ENCODE assay signal across 14 cellular contexts in the genomic region with DNA sequence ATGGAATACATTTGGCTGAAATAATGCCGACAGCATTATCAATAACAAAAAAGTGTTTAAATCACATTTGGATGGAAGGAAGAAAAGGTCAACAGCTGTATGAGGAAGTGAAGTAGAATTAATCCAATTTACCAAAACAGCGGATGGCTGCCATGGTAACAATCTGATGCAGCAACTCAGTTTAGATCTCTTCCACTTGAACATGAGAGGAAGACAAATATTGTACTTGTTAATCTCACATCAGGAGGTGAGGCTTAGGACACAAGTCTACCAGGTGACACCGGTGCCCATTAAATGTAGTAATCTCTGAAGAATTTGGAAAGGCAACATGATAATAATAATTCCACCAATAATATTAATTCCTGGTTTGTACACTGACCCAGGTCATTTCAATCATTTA. TPM values are rescaled to one million over a fixed set of nuclear protein-coding genes. Genes with fewer than 3 reads are reported as not detected.
DNase-seq lines count a peak whose midpoint lies in the region; ATAC-seq and TF ChIP-seq lines count a peak whose summit lies in the region.
"Had no signal": no experiment of that assay in that cellular context is flagged by ENCODE, and none has a peak within 500 bp of the region (broad histone marks: within the 10 kb centered on the region; RNA-seq: fewer than 3 reads in every experiment).

No MANE protein-coding gene starts in this region.

- intact Hi-C loops in upper lobe of right lung (cut with DNase I) (no loop called here), right lobe of liver (cut with DNase I) (no loop called here)

- H3K36me3 ChIP-seq in upper lobe of right lung (no peaks in the 10 kb centered on the region), right lobe of liver (no peaks in the 10 kb centered on the region)
- H3K36me3 ChIP-seq: tibial nerve had no signal

- H3K4me3 ChIP-seq in epithelial cell of proximal tubule (ENCODE audit: low read depth, low read length) (peak overlapping the region; percentile 78), upper lobe of right lung (peak overlapping the region; percentile 45), right lobe of liver (no peak overlapping the region)
- H3K4me3 ChIP-seq: tibial nerve had no signal

- TF ChIP-seq POLR2A in right lobe of liver (IDR thresholded peaks at IDR 0.05) = no peak

- H3K27ac ChIP-seq in upper lobe of right lung = no peak overlapping the region
- no peak overlapping the region for H3K27ac ChIP-seq in right lobe of liver
- H3K27ac ChIP-seq: tibial nerve had no signal

- TF ChIP-seq CTCF in epithelial cell of proximal tubule (conservative IDR thresholded peaks at IDR 0.05; ENCODE audit: low read depth, low read length) (no peak), upper lobe of right lung (IDR thresholded peaks at IDR 0.05) (no peak), right lobe of liver (IDR thresholded peaks at IDR 0.05) (no peak)

- DNase-seq in NCI-H82 (lab: John Stamatoyannopoulos, UW) (peak; percentile 39), NCI-H82 treated with DMSO at 0.1 percent for 48 hours (lab: John Stamatoyannopoulos, UW; ENCODE audit: unreplicated experiment) (no peak), NCI-H524 (lab: John Stamatoyannopoulos, UW) (peak; percentile 30 to 66), epithelial cell of proximal tubule (ENCODE audit: low read depth) (no peak), upper lobe of right lung (no peak), right lobe of liver (no peak), NCI-H128 (lab: John Stamatoyannopoulos, UW; ENCODE audit: unreplicated experiment) (no peak)
- DNase-seq: activated CD4-positive, alpha-beta T cell treated with anti-CD3 and anti-CD28 coated beads, Interleukin-2, amount 50 U/mL, for 48 hours; effector CD4-positive, alpha-beta T cell; glutamatergic neuron; left cardiac atrium had no signal

- peaks cover 14% of the 10 kb centered on the region for H3K27me3 ChIP-seq in upper lobe of right lung
- peaks cover 0 to 31% of the 10 kb centered on the region in 2 donors for H3K27me3 ChIP-seq in right lobe of liver

- no peak for ATAC-seq in upper lobe of right lung
- ATAC-seq in GM21447 (IDR thresholded peaks at IDR 0.05; ENCODE audit: unreplicated experiment) = no peak
- no peak for ATAC-seq in right lobe of liver
- ATAC-seq: left cardiac atrium had no signal

- no peaks in the 10 kb centered on the region for H3K9me3 ChIP-seq in upper lobe of right lung
- H3K9me3 ChIP-seq in right lobe of liver = no peaks in the 10 kb centered on the region

- H3K4me1 ChIP-seq in upper lobe of right lung = no peaks in the 10 kb centered on the region
- H3K4me1 ChIP-seq in right lobe of liver = peaks cover 0 to 14% (median 0%) of the 10 kb centered on the region in 4 donors

- 41% methylated on average over 3 of the region's 3 CpGs for whole genome bisulfite sequencing in right lobe of liver (ENCODE audit: insufficient coverage, low coverage, low lambda C conversion rate, missing lambda C conversion rate)

RNA-seq across cellular contexts. Expression of gene RASEF, which starts 2.4 kb away (rescaled TPM):
- total RNA-seq in epithelial cell of proximal tubule = 11.6 and 12.2 TPM in 2 replicates
- total RNA-seq in upper lobe of right lung = 10.9 TPM
- 1 to 10 TPM in 5 of 6 experiments, under 1 TPM in 1; 0.73 to 6.1 (median 1.9) TPM for total RNA-seq in right lobe of liver
- total RNA-seq: T-helper 1 cell treated with Interleukin-12 subunit alpha and Interleukin-12 subunit beta and Interleukin-4 antibody, amounts not matched to agents 30 ng/mL and 1 ng/mL, for 36 hours had no signal

Comparison
In these comparisons a context has a peak if more than half of its experiments do, and no peak if none do; other contexts are left out.
1. DNase-seq: peak in NCI-H82 (single experiment) and NCI-H524 (2 of 2); none in NCI-H82 treated with DMSO at 0.1 percent for 48 hours (single experiment), epithelial cell of proximal tubule (single experiment), upper lobe of right lung (single experiment), right lobe of liver (0 of 3) and NCI-H128 (single experiment).
2. H3K4me3 ChIP-seq: peak in epithelial cell of proximal tubule (single experiment) and upper lobe of right lung (single experiment); none in right lobe of liver (0 of 3).